30 cellular contexts compared by ENCODE assay signal in genomic region chr2:96024336-96025106, GRCh38. TPM values are rescaled to one million over a fixed set of nuclear protein-coding genes. Genes with fewer than 3 reads are reported as not detected.
DNase-seq lines count a peak whose midpoint lies in the region; ATAC-seq and TF ChIP-seq lines count a peak whose summit lies in the region.
"Had no signal": no experiment of that assay in that cellular context is flagged by ENCODE, and none has a peak within 500 bp of the region (broad histone marks: within the 10 kb centered on the region; RNA-seq: fewer than 3 reads in every experiment).

No MANE protein-coding gene starts in this region.

- TF ChIP-seq CTCF in GM06990 (IDR thresholded peaks at IDR 0.05; ENCODE audit: insufficient read depth, low read length, poor library complexity, severe bottlenecking) (no peak), osteoblast (IDR thresholded peaks at IDR 0.05; ENCODE audit: extremely low read depth, low read depth, low read length) (no peak)

- DNase-seq in GM06990 (ENCODE audit: extremely low read depth, insufficient read length) (peak; percentile 9), H7 (peak; percentile 54), head of caudate nucleus (peak in 30 of 42 donors; percentile 29 to 79 (median 58)), osteoblast (ENCODE audit: insufficient read length, low spot score, missing footprints) (peak; percentile 25), NAMALWA (ENCODE audit: low spot score) (no peak), RKO (ENCODE audit: low spot score) (no peak)
- DNase-seq: activated effector memory CD4-positive, alpha-beta T cell treated with anti-CD3 and anti-CD28 coated beads, Interleukin-2, amount 50 U/mL, for 16 hours; activated T-cell treated with anti-CD3 and anti-CD28 coated beads, Interleukin-2, amount 50 U/mL, for 24 hours; anterior cingulate cortex; colonic mucosa; effector memory CD4-positive, alpha-beta T cell; erythroblast; HCEC 1CT; Kasumi-1; lower lobe of right lung; NCI-H1436; NCI-H2081 treated with DMSO at 0.1 percent for 48 hours; NCI-H2227 treated with DMSO at 0.1 percent for 48 hours; NCI-H526; NK-92 treated with Interleukin-12 subunit alpha and Interleukin-12 subunit beta, amount 100 ng/mL, for 24 hours; ovary; PC-9; SHP77; spleen; stimulated activated CD4-positive, alpha-beta T cell treated with anti-CD3 and anti-CD28 coated beads, Interleukin-2, amount 100 ng/mL, for 24 hours; stimulated activated CD8-positive, alpha-beta memory T cell treated with anti-CD3 and anti-CD28 coated beads, Interleukin-4, amount 100 ng/mL, for 48 hours; transverse colon had no signal

- no peak overlapping the region for H3K27ac ChIP-seq in osteoblast (ENCODE audit: low read depth, low read length)
- H3K27ac ChIP-seq: BLaER1, colonic mucosa, lower lobe of right lung, ovary, PC-9, spleen, transverse colon had no signal

- ATAC-seq in HG03139 (IDR thresholded peaks at IDR 0.05; ENCODE audit: unreplicated experiment), result no peak
- ATAC-seq: lower lobe of right lung; natural killer cell treated with Interleukin-12 subunit alpha and Interleukin-12 subunit beta and Interleukin-15 and Interleukin-18, amount 100 ng/mL, for 72 hours had no signal

- H4K20me1 ChIP-seq in osteoblast (ENCODE audit: insufficient read depth, low read length), result no peaks in the 10 kb centered on the region
- H4K20me1 ChIP-seq: BLaER1 had no signal

- H3K4me2 ChIP-seq in osteoblast (ENCODE audit: insufficient read depth, low read length), result no peak overlapping the region
- H3K4me2 ChIP-seq: BLaER1, PC-9 had no signal

- H3K27me3 ChIP-seq in GM06990 (replicated peaks; ENCODE audit: control insufficient read depth, insufficient read depth, low read length), result no peaks in the 10 kb centered on the region
- no peaks in the 10 kb centered on the region for H3K27me3 ChIP-seq in H7 (ENCODE audit: control insufficient read depth, insufficient read depth, low read length)
- no peaks in the 10 kb centered on the region for H3K27me3 ChIP-seq in osteoblast (ENCODE audit: insufficient read depth, low read length)
- H3K27me3 ChIP-seq: BLaER1, colonic mucosa, ovary, spleen, transverse colon had no signal

- no peaks in the 10 kb centered on the region for H3K9me3 ChIP-seq in osteoblast (ENCODE audit: low read depth, low read length)
- H3K9me3 ChIP-seq: BLaER1, colonic mucosa, lower lobe of right lung, ovary, spleen, transverse colon had no signal

- H2AFZ ChIP-seq in osteoblast (ENCODE audit: low read length), result no peak overlapping the region
- H2AFZ ChIP-seq: PC-9 had no signal

- H3K79me2 ChIP-seq in osteoblast (ENCODE audit: insufficient read depth, low read length), result no peaks in the 10 kb centered on the region

- no peak overlapping the region for H3K4me3 ChIP-seq in GM06990 (replicated peaks; ENCODE audit: low read depth, low read length)
- H3K4me3 ChIP-seq in H7 (ENCODE audit: insufficient read depth, low read depth, low read length), result no peak overlapping the region
- H3K4me3 ChIP-seq in osteoblast (ENCODE audit: insufficient read depth, low read length), result no peak overlapping the region
- H3K4me3 ChIP-seq: BLaER1, colonic mucosa, lower lobe of right lung, ovary, PC-9, spleen, transverse colon had no signal

- H3K36me3 ChIP-seq in GM06990 (ENCODE audit: control insufficient read depth, insufficient read depth, low read length) (no peaks in the 10 kb centered on the region), H7 (replicated peaks; ENCODE audit: control insufficient read depth, insufficient read depth, low read length) (no peaks in the 10 kb centered on the region), osteoblast (ENCODE audit: insufficient read depth, low read length) (no peaks in the 10 kb centered on the region)
- H3K36me3 ChIP-seq: BLaER1, colonic mucosa, lower lobe of right lung, ovary, transverse colon had no signal

- H3K4me1 ChIP-seq in osteoblast (ENCODE audit: insufficient read depth, low read length), result no peaks in the 10 kb centered on the region
- H3K4me1 ChIP-seq: colonic mucosa, lower lobe of right lung, transverse colon had no signal

- intact Hi-C loops in head of caudate nucleus (cut with DNase I), result loop anchor here (10.0 kb wide), 2 partner anchors 90 to 150 kb away; partner anchors contain the start of gene ADRA2B

RNA-seq across cellular contexts. Expression of gene GPAT2, which starts 10.2 kb away (rescaled TPM):
- total RNA-seq in H7 (2014; rRNA removed; shearing (Covaris generic)), result 0.14 and 0.44 TPM in 2 replicates
- total RNA-seq in osteoblast, result 2.2 and 9.4 TPM in 2 replicates

RNA-seq across cellular contexts. Expression of gene ANKRD36C, which starts 32.9 kb away (rescaled TPM):
- 2.4 and 4.8 TPM in 2 replicates for total RNA-seq in H7 (2014; rRNA removed; shearing (Covaris generic))
- total RNA-seq in osteoblast, result 42.7 and 53.6 TPM in 2 replicates

Comparison
In these comparisons a context has a peak if more than half of its experiments do, and no peak if none do; other contexts are left out.
1. DNase-seq: peak in GM06990 (single experiment), H7 (single experiment), head of caudate nucleus (30 of 42) and osteoblast (single experiment); none in NAMALWA (single experiment) and RKO (single experiment).